Comparison of ENCODE assay signal across 8 cellular contexts in the genomic region with DNA sequence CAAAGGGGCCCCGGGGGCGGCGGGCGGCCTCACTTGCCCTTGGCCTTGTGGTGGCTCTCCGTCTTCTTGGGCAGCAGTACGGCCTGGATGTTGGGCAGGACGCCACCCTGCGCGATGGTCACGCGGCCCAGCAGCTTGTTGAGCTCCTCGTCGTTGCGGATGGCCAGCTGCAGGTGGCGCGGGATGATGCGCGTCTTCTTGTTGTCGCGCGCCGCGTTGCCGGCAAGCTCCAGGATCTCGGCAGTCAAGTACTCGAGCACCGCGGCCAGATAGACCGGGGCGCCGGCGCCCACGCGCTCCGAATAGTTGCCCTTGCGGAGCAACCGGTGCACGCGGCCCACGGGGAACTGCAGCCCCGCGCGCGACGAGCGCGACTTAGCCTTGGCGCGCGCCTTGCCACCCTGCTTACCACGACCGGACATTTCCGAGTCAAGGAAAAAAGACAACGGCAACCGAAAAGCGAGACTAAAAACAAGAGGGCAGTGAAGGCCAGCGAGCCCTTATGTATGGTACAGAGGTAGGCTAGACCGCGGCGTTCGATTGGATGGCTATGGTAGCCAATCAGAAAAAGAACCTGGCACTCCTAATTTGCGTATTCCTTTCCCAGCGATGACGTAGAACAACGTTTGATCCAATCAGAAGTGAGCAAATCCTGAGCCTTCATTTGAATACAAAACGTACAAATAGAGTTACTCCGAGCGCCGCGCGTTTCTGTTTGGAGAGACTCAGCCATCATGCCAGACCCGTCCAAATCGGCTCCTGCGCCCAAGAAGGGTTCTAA. TPM values are rescaled to one million over a fixed set of nuclear protein-coding genes. Genes with fewer than 3 reads are reported as not detected.
DNase-seq lines count a peak whose midpoint lies in the region; ATAC-seq and TF ChIP-seq lines count a peak whose summit lies in the region.

No MANE protein-coding gene starts in this region.

- intact Hi-C loops in psoas muscle (cut with DNase I) = no loop called here
- intact Hi-C loops in uterus (cut with DNase I; ENCODE audit: low total_unique reads) = no loop called here

- TF ChIP-seq CTCF in right atrium auricular region (IDR thresholded peaks at IDR 0.05) = peak in 1 of 2 donors; percentile 47
- TF ChIP-seq CTCF in psoas muscle (IDR thresholded peaks at IDR 0.05) = peak; percentile 20
- TF ChIP-seq CTCF in uterus (IDR thresholded peaks at IDR 0.05) = peak in 1 of 4 experiments; percentile 51

- H3K4me3 ChIP-seq in right atrium auricular region = peak overlapping the region; percentile 47 to 67
- H3K4me3 ChIP-seq in psoas muscle = peak overlapping the region; percentile 65
- peak overlapping the region; percentile 31 to 56 for H3K4me3 ChIP-seq in uterus

- DNase-seq in NCI-H128 (lab: John Stamatoyannopoulos, UW; ENCODE audit: unreplicated experiment) = peak; percentile 92
- peak; percentile 62 to 98 (median 83) for DNase-seq in T-helper 1 cell
- DNase-seq in amygdala (lab: John Stamatoyannopoulos, UW) = peak; percentile 12 to 94 (median 79)
- DNase-seq in right atrium auricular region (ENCODE audit: low spot score) = peak; percentile 96
- peak; percentile 83 to 89 for DNase-seq in psoas muscle
- peak; percentile 72 to 87 for DNase-seq in uterus

- H3K36me3 ChIP-seq in right atrium auricular region = no peaks in the 10 kb centered on the region
- H3K36me3 ChIP-seq in psoas muscle (ENCODE audit: insufficient read depth in 1 of 2, low read depth in 1 of 2) = no peaks in the 10 kb centered on the region
- H3K36me3 ChIP-seq in uterus = no peaks in the 10 kb centered on the region

- H3K27me3 ChIP-seq in right atrium auricular region (peaks cover 0 to 2% of the 10 kb centered on the region in 2 donors), psoas muscle (ENCODE audit: insufficient read depth in 3 of 3, low read length in 2 of 3) (peaks cover 3 to 77% (median 21%) of the 10 kb centered on the region in 3 donors), uterus (peaks cover 8 to 16% of the 10 kb centered on the region in 2 donors)

- peak overlapping the region; percentile 91 to 93 for H3K27ac ChIP-seq in right atrium auricular region
- H3K27ac ChIP-seq in psoas muscle = peak overlapping the region; percentile 61
- peak overlapping the region; percentile 80 for H3K27ac ChIP-seq in uterus

- WGBS in psoas muscle, 3 donors = 0 to 1% (median 1%) methylated on average over 74 of the region's 74 CpGs

- H3K4me1 ChIP-seq in right atrium auricular region (peaks cover 0 to 27% of the 10 kb centered on the region in 2 donors), psoas muscle (peaks cover 8% of the 10 kb centered on the region), uterus (no peaks in the 10 kb centered on the region)

- TF ChIP-seq POLR2A in GM10847 (IDR thresholded peaks at IDR 0.05; ENCODE audit: extremely low read depth, insufficient read length) (peak; percentile 72), uterus (IDR thresholded peaks at IDR 0.05) (peak; percentile 62 to 70)

- H3K9me3 ChIP-seq in right atrium auricular region (no peaks in the 10 kb centered on the region), psoas muscle (no peaks in the 10 kb centered on the region), uterus (no peaks in the 10 kb centered on the region)

- ATAC-seq in HG02571 (IDR thresholded peaks at IDR 0.05; ENCODE audit: unreplicated experiment) (peak; percentile 86), psoas muscle (peak; percentile 85 to 86 (median 86))

RNA-seq across cellular contexts. Expression of a gene that starts 29.6 kb away (rescaled TPM):
- total RNA-seq in right atrium auricular region (10 to 100 TPM; 35.3 to 35.6 TPM), psoas muscle (100 to 1,000 TPM in 3 of 4 donors, 10 to 100 TPM in 1; 85.2 to 167 (median 122) TPM), uterus (10 to 100 TPM; 13.2 to 84.1 (median 27.7) TPM)
- 10 to 100 TPM; 34.8 to 79.1 (median 76.0) TPM for polyA plus RNA-seq in psoas muscle

RNA-seq across cellular contexts. Expression of a gene that starts 40.9 kb away (rescaled TPM):
- not detected for total RNA-seq in right atrium auricular region
- not detected for total RNA-seq in psoas muscle
- under 1 TPM in 1 of 3 donors, not detected in 2; 0.03 TPM for polyA plus RNA-seq in psoas muscle
- total RNA-seq in uterus = 1 to 10 TPM in 2 of 4 donors, not detected in 2; 3.2 to 5.9 TPM

RNA-seq across cellular contexts. Expression of a gene that starts 51.0 kb away (rescaled TPM):
- total RNA-seq in right atrium auricular region (1 to 10 TPM; 5.5 to 9.8 TPM), psoas muscle (1 to 10 TPM; 2.8 to 4.5 (median 4.0) TPM), uterus (10 to 100 TPM in 2 of 4 donors, 1 to 10 TPM in 2; 3.3 to 20.9 (median 11.7) TPM)
- polyA plus RNA-seq in psoas muscle = 1 to 10 TPM; 3.1 to 6.3 (median 3.6) TPM

Comparison
In these comparisons a context has a peak if more than half of its experiments do, and no peak if none do; other contexts are left out.
1. Peak in every context shown above with its lines: DNase-seq, ATAC-seq, H3K4me3 ChIP-seq and H3K27ac ChIP-seq.